26 cellular contexts compared by ENCODE assay signal in genomic region chr2:15122915-15123314, GRCh38.
DNase-seq lines count a peak whose midpoint lies in the region; ATAC-seq and TF ChIP-seq lines count a peak whose summit lies in the region.
"Had no signal": no experiment of that assay in that cellular context is flagged by ENCODE, and none has a peak within 500 bp of the region (broad histone marks: within the 10 kb centered on the region; RNA-seq: fewer than 3 reads in every experiment).

No MANE protein-coding gene starts in this region.

- no peak for TF ChIP-seq CTCF in right atrium auricular region (IDR thresholded peaks at IDR 0.05)
- TF ChIP-seq CTCF in fibroblast of mammary gland (conservative IDR thresholded peaks at IDR 0.05; ENCODE audit: control insufficient read depth, insufficient read depth, low read depth, low read length) = no peak

- WGBS in right cardiac atrium = 56% methylated on average over 2 of the region's 2 CpGs

- H3K27ac ChIP-seq in right cardiac atrium (ENCODE audit: low read length) = no peak overlapping the region
- H3K27ac ChIP-seq in right atrium auricular region = no peak overlapping the region
- H3K27ac ChIP-seq: adrenal gland, BLaER1, epithelial cell of prostate, gastroesophageal sphincter, tibial nerve had no signal

- no peak overlapping the region for H3K4me3 ChIP-seq in right cardiac atrium (ENCODE audit: low read length)
- H3K4me3 ChIP-seq in right atrium auricular region = no peak overlapping the region
- H3K4me3 ChIP-seq in adipocyte (ENCODE audit: low read length) = no peak overlapping the region
- H3K4me3 ChIP-seq in fibroblast of mammary gland (ENCODE audit: control insufficient read depth, low read depth, low read length) = no peak overlapping the region
- H3K4me3 ChIP-seq: adrenal gland, BLaER1, gastroesophageal sphincter, tibial nerve had no signal

- no peaks in the 10 kb centered on the region for H3K9me3 ChIP-seq in right cardiac atrium (ENCODE audit: control insufficient read depth, low read length)
- no peaks in the 10 kb centered on the region for H3K9me3 ChIP-seq in right atrium auricular region
- peaks cover 3% of the 10 kb centered on the region for H3K9me3 ChIP-seq in adipocyte (ENCODE audit: control insufficient read depth, low read length)
- H3K9me3 ChIP-seq: adrenal gland, gastroesophageal sphincter had no signal

- DNase-seq in right cardiac atrium = peak in 2 of 3 donors; percentile 19 to 52
- DNase-seq in right atrium auricular region (ENCODE audit: low spot score) = no peak
- DNase-seq in adipocyte (ENCODE audit: low read depth) = peak; percentile 48
- DNase-seq in fibroblast of mammary gland (ENCODE audit: low read depth) = peak; percentile 19
- DNase-seq in SHP77 (lab: John Stamatoyannopoulos, UW) = no peak
- no peak for DNase-seq in NK-92 treated with Interleukin-12 subunit alpha and Interleukin-12 subunit beta, amount 100 ng/mL, for 24 hours (lab: John Stamatoyannopoulos, UW)
- no peak for DNase-seq in left lobe of liver (ENCODE audit: low spot score)
- no peak for DNase-seq in kidney glomerular epithelial cell (lab: John Stamatoyannopoulos, UW)
- DNase-seq: activated CD4-positive, alpha-beta T cell treated with anti-CD3 and anti-CD28 coated beads, Interleukin-2, amount 50 U/mL, for 48 hours; activated CD4-positive, CD25-positive, alpha-beta regulatory T cell; activated effector memory CD4-positive, alpha-beta T cell treated with anti-CD3 and anti-CD28 coated beads, Interleukin-2, amount 50 U/mL, for 16 hours; adrenal gland; Caco-2; caudate nucleus; kidney; MM.1S; naive thymus-derived CD4-positive, alpha-beta T cell; NCI-H2171; NCI-H69; occipital lobe; stimulated activated naive CD8-positive, alpha-beta T cell treated with anti-CD3 and anti-CD28 coated beads, Interleukin-15, amount 100 ng/mL, for 72 hours; T-helper 9 cell had no signal

- no peaks in the 10 kb centered on the region for H3K4me1 ChIP-seq in right cardiac atrium (ENCODE audit: control insufficient read depth, insufficient read depth, low read length)
- H3K4me1 ChIP-seq in right atrium auricular region = no peaks in the 10 kb centered on the region
- H3K4me1 ChIP-seq in adipocyte (ENCODE audit: control insufficient read depth, insufficient read depth, low read length) = peaks cover 6% of the 10 kb centered on the region
- H3K4me1 ChIP-seq: adrenal gland, tibial nerve had no signal

- ATAC-seq in right cardiac atrium (no peak), left lobe of liver (no peak)
- ATAC-seq: gastroesophageal sphincter; naive thymus-derived CD4-positive, alpha-beta T cell; stimulated activated naive CD8-positive, alpha-beta T cell treated with anti-CD3 and anti-CD28 coated beads, Interleukin-15, amount 100 ng/mL, for 72 hours had no signal

- intact Hi-C loops in right cardiac atrium (cut with DNase I) = no loop called here

- H3K36me3 ChIP-seq in right atrium auricular region (no peaks in the 10 kb centered on the region), adipocyte (ENCODE audit: control insufficient read depth, insufficient read depth, low read length, severe bottlenecking) (no peaks in the 10 kb centered on the region)
- H3K36me3 ChIP-seq: adrenal gland, BLaER1, gastroesophageal sphincter, tibial nerve had no signal

- H3K27me3 ChIP-seq in right cardiac atrium (ENCODE audit: control insufficient read depth, insufficient read depth) = no peaks in the 10 kb centered on the region
- no peaks in the 10 kb centered on the region for H3K27me3 ChIP-seq in right atrium auricular region
- no peaks in the 10 kb centered on the region for H3K27me3 ChIP-seq in adipocyte (replicated peaks; ENCODE audit: control insufficient read depth, insufficient read depth, low read length)
- H3K27me3 ChIP-seq: adrenal gland, BLaER1, gastroesophageal sphincter, tibial nerve had no signal

- no peak overlapping the region for H3K9ac ChIP-seq in adipocyte (ENCODE audit: low read length)
- H3K9ac ChIP-seq: BLaER1 had no signal

Comparison
In these comparisons a context has a peak if more than half of its experiments do, and no peak if none do; other contexts are left out.
1. DNase-seq: peak in right cardiac atrium (2 of 3), adipocyte (single experiment) and fibroblast of mammary gland (single experiment); none in right atrium auricular region (single experiment), SHP77 (0 of 2), NK-92 treated with Interleukin-12 subunit alpha and Interleukin-12 subunit beta, amount 100 ng/mL, for 24 hours (single experiment), left lobe of liver (single experiment) and kidney glomerular epithelial cell (single experiment).